Comparison of ENCODE assay signal across 1 cellular context in the genomic region with DNA sequence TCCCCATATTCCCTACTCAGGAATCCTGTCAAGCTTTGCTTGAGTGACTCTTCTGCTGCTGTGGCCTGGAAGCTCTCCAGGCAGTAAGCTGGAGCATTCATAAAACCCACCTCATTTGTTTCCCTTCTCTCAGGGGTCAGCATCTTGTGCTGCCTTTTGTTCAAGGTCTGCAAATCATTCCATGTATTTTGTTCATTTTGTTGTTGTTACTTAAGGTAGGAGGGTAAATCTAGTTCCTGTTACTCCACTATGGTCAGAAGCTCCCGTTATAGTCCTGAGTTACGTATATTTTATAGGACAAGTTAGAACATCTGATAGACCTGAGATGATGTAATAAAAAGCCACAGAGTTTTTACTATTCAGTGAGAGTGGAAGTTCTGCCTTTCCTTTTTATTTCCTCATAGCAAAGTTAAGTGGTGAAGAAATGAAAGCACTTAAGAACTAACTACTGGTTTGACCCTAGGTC.
TF ChIP-seq lines count a peak whose summit lies in the region.

No MANE protein-coding gene starts in this region.

TF ChIP-seq in IMR-90, 13 proteins besides CTCF, POLR2A, EP300 and RAD21 (continued from another document):
- TF ChIP-seq, protein P1, sequence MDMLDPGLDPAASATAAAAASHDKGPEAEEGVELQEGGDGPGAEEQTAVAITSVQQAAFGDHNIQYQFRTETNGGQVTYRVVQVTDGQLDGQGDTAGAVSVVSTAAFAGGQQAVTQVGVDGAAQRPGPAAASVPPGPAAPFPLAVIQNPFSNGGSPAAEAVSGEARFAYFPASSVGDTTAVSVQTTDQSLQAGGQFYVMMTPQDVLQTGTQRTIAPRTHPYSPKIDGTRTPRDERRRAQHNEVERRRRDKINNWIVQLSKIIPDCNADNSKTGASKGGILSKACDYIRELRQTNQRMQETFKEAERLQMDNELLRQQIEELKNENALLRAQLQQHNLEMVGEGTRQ (IDR thresholded peaks at IDR 0.05; ENCODE audit: low read depth, low read length) = no peak
- TF ChIP-seq, protein P2, sequence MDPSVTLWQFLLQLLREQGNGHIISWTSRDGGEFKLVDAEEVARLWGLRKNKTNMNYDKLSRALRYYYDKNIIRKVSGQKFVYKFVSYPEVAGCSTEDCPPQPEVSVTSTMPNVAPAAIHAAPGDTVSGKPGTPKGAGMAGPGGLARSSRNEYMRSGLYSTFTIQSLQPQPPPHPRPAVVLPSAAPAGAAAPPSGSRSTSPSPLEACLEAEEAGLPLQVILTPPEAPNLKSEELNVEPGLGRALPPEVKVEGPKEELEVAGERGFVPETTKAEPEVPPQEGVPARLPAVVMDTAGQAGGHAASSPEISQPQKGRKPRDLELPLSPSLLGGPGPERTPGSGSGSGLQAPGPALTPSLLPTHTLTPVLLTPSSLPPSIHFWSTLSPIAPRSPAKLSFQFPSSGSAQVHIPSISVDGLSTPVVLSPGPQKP (IDR thresholded peaks at IDR 0.05; ENCODE audit: borderline replicate concordance, low read depth, low read length) = no peak
- TF ChIP-seq RFX5 (IDR thresholded peaks at IDR 0.05; ENCODE audit: low read depth, low read length) (no peak), MAFK (IDR thresholded peaks at IDR 0.05; ENCODE audit: low read depth, low read length) (no peak), SMC3 (IDR thresholded peaks at IDR 0.05; ENCODE audit: low read depth, low read length) (no peak), FOS (IDR thresholded peaks at IDR 0.05; ENCODE audit: low read depth, low read length) (no peak)
